ENCODE assay signal across 9 cellular contexts in genomic region chr11:72573380-72573949, GRCh38.
DNase-seq lines count a peak whose midpoint lies in the region; ATAC-seq and TF ChIP-seq lines count a peak whose summit lies in the region.
"Had no signal": no experiment of that assay in that cellular context is flagged by ENCODE, and none has a peak within 500 bp of the region (broad histone marks: within the 10 kb centered on the region; RNA-seq: fewer than 3 reads in every experiment).

No MANE protein-coding gene starts in this region.

- H3K27me3 ChIP-seq in SJCRH30 = no peaks in the 10 kb centered on the region
- no peaks in the 10 kb centered on the region for H3K27me3 ChIP-seq in effector memory CD4-positive, alpha-beta T cell (replicated peaks; ENCODE audit: control insufficient read depth, insufficient read depth, low read length, poor library complexity, severe bottlenecking)

- H3K27ac Mint-ChIP-seq in neural crest cell (ENCODE audit: unreplicated experiment) = no peak overlapping the region

- ATAC-seq in esophagus mucosa (peak; percentile 42), HG02970 (IDR thresholded peaks at IDR 0.05; ENCODE audit: low FRiP score, unreplicated experiment) (no peak)

- peaks cover 15% of the 10 kb centered on the region for H3K27me3 Mint-ChIP-seq in neural crest cell (ENCODE audit: low read depth)

- H3K4me3 Mint-ChIP-seq in neural crest cell = no peak overlapping the region

- H3K36me3 ChIP-seq in SJCRH30 = no peaks in the 10 kb centered on the region
- H3K36me3 ChIP-seq in effector memory CD4-positive, alpha-beta T cell (ENCODE audit: control insufficient read depth, insufficient read depth, low read length) = no peaks in the 10 kb centered on the region

- H3K9me3 Mint-ChIP-seq in neural crest cell = no peaks in the 10 kb centered on the region
- H3K9me3 Mint-ChIP-seq: naive B cell had no signal

- H3K4me1 ChIP-seq in SJCRH30 = peaks cover 6% of the 10 kb centered on the region
- H3K4me1 ChIP-seq in effector memory CD4-positive, alpha-beta T cell (ENCODE audit: control insufficient read depth, insufficient read depth, low read length, poor library complexity, severe bottlenecking) = peaks cover 2% of the 10 kb centered on the region

- H3K9me3 ChIP-seq in SJCRH30 (replicated peaks) = no peaks in the 10 kb centered on the region
- no peaks in the 10 kb centered on the region for H3K9me3 ChIP-seq in effector memory CD4-positive, alpha-beta T cell (ENCODE audit: control insufficient read depth, low read length)

- no peak overlapping the region for H3K4me3 ChIP-seq in SJCRH30
- no peak overlapping the region for H3K4me3 ChIP-seq in effector memory CD4-positive, alpha-beta T cell (ENCODE audit: insufficient read depth, low read depth, low read length, poor library complexity, severe bottlenecking)

- H3K4me1 Mint-ChIP-seq in neural crest cell = peaks cover 22% of the 10 kb centered on the region

- H3K36me3 Mint-ChIP-seq in neural crest cell (ENCODE audit: low read depth) = no peaks in the 10 kb centered on the region
- H3K36me3 Mint-ChIP-seq: naive B cell had no signal

- DNase-seq in COLO668 (lab: John Stamatoyannopoulos, UW; ENCODE audit: unreplicated experiment) = peak; percentile 1
- peak; percentile 36 for DNase-seq in HCEC 1CT
- peak; percentile 54 to 75 for DNase-seq in SJCRH30
- peak; percentile 56 for DNase-seq in neural crest cell (ENCODE audit: low read depth, low spot score)
- DNase-seq in effector CD4-positive, alpha-beta T cell = no peak
- DNase-seq in effector memory CD4-positive, alpha-beta T cell = no peak
- DNase-seq: naive B cell had no signal

- no peak overlapping the region for H3K27ac ChIP-seq in SJCRH30
- H3K27ac ChIP-seq in effector memory CD4-positive, alpha-beta T cell (ENCODE audit: insufficient read depth, low read length, poor library complexity, severe bottlenecking) = no peak overlapping the region

- peak; percentile 64 for TF ChIP-seq CTCF in neural crest cell (conservative IDR thresholded peaks at IDR 0.05)

Comparison
In these comparisons a context has a peak if more than half of its experiments do, and no peak if none do; other contexts are left out.
1. DNase-seq: peak in COLO668 (single experiment), HCEC 1CT (single experiment), SJCRH30 (2 of 2) and neural crest cell (single experiment); none in effector CD4-positive, alpha-beta T cell (single experiment) and effector memory CD4-positive, alpha-beta T cell (0 of 3).